ENCODE assay signal across 1 cellular context in genomic region chr6:136788069-136788902, GRCh38.
TF ChIP-seq lines count a peak whose summit lies in the region.

No MANE protein-coding gene starts in this region.

TF ChIP-seq in GM12878, 131 proteins besides CTCF, POLR2A, EP300 and RAD21 (continued from another document and continues in another):
- TF ChIP-seq ZBTB40 (IDR thresholded peaks at IDR 0.05; ENCODE audit: borderline replicate concordance) (no peak; the same call in 1 of the 2 replicates), REST (IDR thresholded peaks at IDR 0.05; ENCODE audit: low read depth, low read length) (no peak), ZNF24 (IDR thresholded peaks at IDR 0.05) (no peak; the same call in 1 of the 2 replicates), E2F8 (IDR thresholded peaks at IDR 0.05; ENCODE audit: low read depth, partially characterized antibody) (peak; percentile 36), MLLT1 (IDR thresholded peaks at IDR 0.05) (peak; percentile 89), STAT1 (conservative IDR thresholded peaks at IDR 0.05) (no peak), PRDM15 (CRISPR knock-in tag; IDR thresholded peaks at IDR 0.05) (no peak), ZNF274 (IDR thresholded peaks at IDR 0.05; ENCODE audit: insufficient read depth, insufficient read length) (no peak), IKZF2 (IDR thresholded peaks at IDR 0.05) (peak in 1 of 2 experiments; percentile 35; a peak in 3 of 4 replicates), STAT3 (IDR thresholded peaks at IDR 0.05; ENCODE audit: low read depth, low read length) (no peak), IRF5 (IDR thresholded peaks at IDR 0.05; ENCODE audit: borderline replicate concordance) (no peak), PAX5 (IDR thresholded peaks at IDR 0.05; ENCODE audit: borderline replicate concordance, low read depth, low read length) (no peak), EZH2 (IDR thresholded peaks at IDR 0.05; ENCODE audit: borderline replicate concordance, control insufficient read depth, low read depth, low read length) (no peak), ZSCAN29 (IDR thresholded peaks at IDR 0.05) (no peak), POLR2AphosphoS2 (IDR thresholded peaks at IDR 0.05; ENCODE audit: low read depth, low read length) (no peak), NR2C1 (IDR thresholded peaks at IDR 0.05) (no peak), USF2 (IDR thresholded peaks at IDR 0.05; ENCODE audit: borderline replicate concordance, low read depth, low read length) (no peak), TCF3 (IDR thresholded peaks at IDR 0.05; ENCODE audit: borderline replicate concordance, insufficient read depth, low read depth, low read length) (no peak), ZBED1 (IDR thresholded peaks at IDR 0.05; ENCODE audit: borderline replicate concordance) (no peak), HDGF (IDR thresholded peaks at IDR 0.05) (no peak), BCL3 (IDR thresholded peaks at IDR 0.05; ENCODE audit: borderline replicate concordance, insufficient read depth, low read depth, low read length, poor library complexity, severe bottlenecking) (no peak), E4F1 (IDR thresholded peaks at IDR 0.05; ENCODE audit: borderline replicate concordance, partially characterized antibody) (no peak), IKZF1 (conservative IDR thresholded peaks at IDR 0.05) (peak; percentile 34; the same call in 1 of the 2 replicates), GATAD2B (conservative IDR thresholded peaks at IDR 0.05; ENCODE audit: low read depth) (no peak), SRF (IDR thresholded peaks at IDR 0.05; ENCODE audit: low read depth in 2 of 2, low read length in 2 of 2) (no peak), SREBF1 (IDR thresholded peaks at IDR 0.05; ENCODE audit: low read length) (no peak), SMAD1 (IDR thresholded peaks at IDR 0.05; ENCODE audit: low read depth, partially characterized antibody) (peak; percentile 79), BACH1 (IDR thresholded peaks at IDR 0.05; ENCODE audit: borderline replicate concordance) (no peak)
